In genomic region chr1:226308723-226309397, GRCh38 we compare ENCODE assay signal across 8 cellular contexts. TPM values are rescaled to one million over a fixed set of nuclear protein-coding genes. Genes with fewer than 3 reads are reported as not detected.
A peak's percentile ranks its signal among the peaks of the same experiment; 100 is the strongest.
DNase-seq lines count a peak whose midpoint lies in the region; ATAC-seq, FAIRE-seq and TF ChIP-seq lines count a peak whose summit lies in the region.

Gene LIN9 (minus strand): TSS chr1:226309164. CDS start chr1:226309139, 25 bp downstream.

- H3K4me1 ChIP-seq in Caco-2: peaks cover 19% of the 10 kb centered on the region
- H3K4me1 ChIP-seq in NT2/D1 (ENCODE audit: insufficient read depth, insufficient read length): peaks cover 11% of the 10 kb centered on the region

- H3K9me3 Mint-ChIP-seq in Caco-2 (ENCODE audit: unreplicated experiment) (no peaks in the 10 kb centered on the region), endothelial cell (ENCODE audit: unreplicated experiment) (no peaks in the 10 kb centered on the region), mesothelial cell of epicardium (peaks cover under 1% of the 10 kb centered on the region)
- no peaks in the 10 kb centered on the region for H3K9me3 Mint-ChIP-seq in activated CD8-positive, alpha-beta memory T cell treated with anti-CD3 and anti-CD28 coated beads, Interleukin-2, amount 10 ng/mL, durations not matched to agents 7 days and 5 days (ENCODE audit: low read depth)

- ATAC-seq in GM21367 (IDR thresholded peaks at IDR 0.05; ENCODE audit: unreplicated experiment): peak; percentile 68
- ATAC-seq in activated CD8-positive, alpha-beta memory T cell treated with anti-CD3 and anti-CD28 coated beads, Interleukin-2, amount 10 ng/mL, durations not matched to agents 7 days and 5 days: peak; percentile 87

- H3K4me3 ChIP-seq in Caco-2 (ENCODE audit: low read depth, low read length) (peak within 1 kb of the TSS; percentile 100), NT2/D1 (ENCODE audit: insufficient read length, low read depth) (peak within 1 kb of the TSS; percentile 97)

- peaks cover 23% of the 10 kb centered on the region for H3K4me1 Mint-ChIP-seq in Caco-2 (ENCODE audit: low read depth, unreplicated experiment)
- H3K4me1 Mint-ChIP-seq in activated CD8-positive, alpha-beta memory T cell treated with anti-CD3 and anti-CD28 coated beads, Interleukin-2, amount 10 ng/mL, durations not matched to agents 7 days and 5 days: peaks cover 27% of the 10 kb centered on the region
- H3K4me1 Mint-ChIP-seq in endothelial cell (ENCODE audit: unreplicated experiment): peaks cover 7% of the 10 kb centered on the region
- H3K4me1 Mint-ChIP-seq in mesothelial cell of epicardium: peaks cover 18% of the 10 kb centered on the region

- peak in 1 of 2 experiments; percentile 0 for TF ChIP-seq CTCF in Caco-2 (IDR thresholded peaks at IDR 0.05; ENCODE audit: insufficient read depth in 1 of 2, low read depth in 1 of 2, low read length in 1 of 2, severe bottlenecking in 1 of 2, unreplicated experiment in 1 of 2)
- no peak for TF ChIP-seq CTCF in endothelial cell (IDR thresholded peaks at IDR 0.05; ENCODE audit: unreplicated experiment)
- TF ChIP-seq CTCF in mesothelial cell of epicardium (IDR thresholded peaks at IDR 0.05; ENCODE audit: unreplicated experiment): no peak

- H3K4me3 Mint-ChIP-seq in Caco-2 (ENCODE audit: unreplicated experiment) (peak within 1 kb of the TSS; percentile 78), endothelial cell (ENCODE audit: unreplicated experiment) (peak within 1 kb of the TSS; percentile 94), mesothelial cell of epicardium (peak within 1 kb of the TSS; percentile 86)
- H3K4me3 Mint-ChIP-seq in activated CD8-positive, alpha-beta memory T cell treated with anti-CD3 and anti-CD28 coated beads, Interleukin-2, amount 10 ng/mL, durations not matched to agents 7 days and 5 days: peak within 1 kb of the TSS; percentile 88

- CTCF ChIA-PET in Caco-2 (lab: Charles Lee): interaction anchor here (1.0 to 1.6 kb wide), 4 partner anchors 24 to 183 kb away, joined by 3 to 8 read pairs (median 5); partner anchors contain the start of gene PARP1
- CTCF ChIA-PET in activated CD8-positive, alpha-beta memory T cell treated with anti-CD3 and anti-CD28 coated beads, Interleukin-2, amount 10 ng/mL, durations not matched to agents 7 days and 5 days (lab: Charles Lee): interaction anchor here (0.6 to 4.9 kb wide), 12 partner anchors 9 to 430 kb away, joined by 3 to 37 read pairs (median 7); partner anchors contain the start of gene PARP1

- DNase-seq in Caco-2: peak; percentile 94 to 95
- peak; percentile 88 for DNase-seq in HTR-8/SVneo (ENCODE audit: insufficient read length, low spot score)
- peak; percentile 95 for DNase-seq in NT2/D1 (ENCODE audit: low read depth, low spot score)
- peak; percentile 96 for DNase-seq in activated CD8-positive, alpha-beta memory T cell treated with anti-CD3 and anti-CD28 coated beads, Interleukin-2, amount 10 ng/mL, durations not matched to agents 7 days and 5 days
- DNase-seq in endothelial cell (ENCODE audit: low spot score): peak; percentile 95
- DNase-seq in mesothelial cell of epicardium (ENCODE audit: low spot score in 2 of 2, unreplicated experiment in 2 of 2): peak; percentile 87 to 95
- DNase-seq in stimulated activated CD8-positive, alpha-beta memory T cell treated with anti-CD3 and anti-CD28 coated beads, Interleukin-15, amount 100 ng/mL, for 24 hours (ENCODE audit: low read depth): peak; percentile 76

- H3K9me3 ChIP-seq in Caco-2 (no peaks in the 10 kb centered on the region), NT2/D1 (ENCODE audit: insufficient read depth, low read length) (no peaks in the 10 kb centered on the region)

- no peaks in the 10 kb centered on the region for H3K36me3 Mint-ChIP-seq in Caco-2 (ENCODE audit: insufficient read depth, unreplicated experiment)
- H3K36me3 Mint-ChIP-seq in activated CD8-positive, alpha-beta memory T cell treated with anti-CD3 and anti-CD28 coated beads, Interleukin-2, amount 10 ng/mL, durations not matched to agents 7 days and 5 days: peaks cover 2% of the 10 kb centered on the region
- H3K36me3 Mint-ChIP-seq in endothelial cell (ENCODE audit: low read depth, unreplicated experiment): no peaks in the 10 kb centered on the region
- H3K36me3 Mint-ChIP-seq in mesothelial cell of epicardium: no peaks in the 10 kb centered on the region

- H3K36me3 ChIP-seq in Caco-2 (ENCODE audit: control insufficient read depth, insufficient read depth, low read length): no peaks in the 10 kb centered on the region
- H3K36me3 ChIP-seq in NT2/D1 (ENCODE audit: insufficient read depth, insufficient read length, low read length): no peaks in the 10 kb centered on the region

- H3K9ac ChIP-seq in NT2/D1 (ENCODE audit: insufficient read length, low read depth): peak within 1 kb of the TSS; percentile 98

- no peaks in the 10 kb centered on the region for H3K27me3 ChIP-seq in Caco-2 (replicated peaks; ENCODE audit: control insufficient read depth, insufficient read depth, low read length)
- peaks cover 14% of the 10 kb centered on the region for H3K27me3 ChIP-seq in NT2/D1 (ENCODE audit: insufficient read depth, insufficient read length)

- intact Hi-C loops in Caco-2 (cut with micrococcal nuclease; ENCODE audit: unreplicated experiment): loop anchor here (1.0 to 5.0 kb wide), 2 partner anchors 24 to 98 kb away; partner anchors contain the start of gene PARP1

- peak; percentile 86 for FAIRE-seq in HTR-8/SVneo (lab: Jason Lieb, UNC)

- BruUV-seq in Caco-2 (replicated peaks; lab: Mats Ljungman, UMichigan): no TSS peak

- peak within 1 kb of the TSS; percentile 88 for H3K27ac Mint-ChIP-seq in Caco-2 (ENCODE audit: unreplicated experiment)
- H3K27ac Mint-ChIP-seq in activated CD8-positive, alpha-beta memory T cell treated with anti-CD3 and anti-CD28 coated beads, Interleukin-2, amount 10 ng/mL, durations not matched to agents 7 days and 5 days: peak within 1 kb of the TSS; percentile 88
- peak within 1 kb of the TSS; percentile 76 for H3K27ac Mint-ChIP-seq in endothelial cell (ENCODE audit: unreplicated experiment)
- H3K27ac Mint-ChIP-seq in mesothelial cell of epicardium: peak within 1 kb of the TSS; percentile 94

- H3K27me3 Mint-ChIP-seq in Caco-2 (ENCODE audit: insufficient read depth, unreplicated experiment): no peaks in the 10 kb centered on the region
- H3K27me3 Mint-ChIP-seq in activated CD8-positive, alpha-beta memory T cell treated with anti-CD3 and anti-CD28 coated beads, Interleukin-2, amount 10 ng/mL, durations not matched to agents 7 days and 5 days: peaks cover 21% of the 10 kb centered on the region
- no peaks in the 10 kb centered on the region for H3K27me3 Mint-ChIP-seq in endothelial cell (ENCODE audit: unreplicated experiment)
- H3K27me3 Mint-ChIP-seq in mesothelial cell of epicardium (ENCODE audit: low read depth): no peaks in the 10 kb centered on the region

- POLR2A ChIA-PET in Caco-2 (lab: Charles Lee): interaction anchor here (0.6 to 1.2 kb wide), 8 partner anchors 14 to 1055 kb away, joined by 3 to 13 read pairs (median 4); partner anchors contain the start of genes H3-3A and PYCR2

RNA-seq across cellular contexts. Expression of gene LIN9, which starts in this region (rescaled TPM):
- total RNA-seq in Caco-2 (2022) (11.0 and 12.2 TPM in 2 replicates), endothelial cell (ENCODE audit: unreplicated experiment) (4.6 TPM), mesothelial cell of epicardium (7.5 to 8.9 TPM (median 8.8 TPM) in 3 replicates)
- 10 to 100 TPM; 10.8 to 14.3 TPM for total RNA-seq in activated CD8-positive, alpha-beta memory T cell treated with anti-CD3 and anti-CD28 coated beads, Interleukin-2, amount 10 ng/mL, durations not matched to agents 7 days and 5 days

Comparison
In these comparisons a context has a peak if more than half of its experiments do, and no peak if none do; other contexts are left out.
1. Peak in every context shown above with its lines: DNase-seq, ATAC-seq and H3K4me3 ChIP-seq.